In genomic region chr5:165135551-165135950, GRCh38 we compare ENCODE assay signal across 29 cellular contexts.
"Had no signal": no experiment of that assay in that cellular context is flagged by ENCODE, and none has a peak within 500 bp of the region (broad histone marks: within the 10 kb centered on the region; RNA-seq: fewer than 3 reads in every experiment).

No MANE protein-coding gene starts in this region.

- H3K27ac ChIP-seq: ascending aorta, breast epithelium, coronary artery, dorsolateral prefrontal cortex, WERI-Rb-1 had no signal

- H3K27me3 Mint-ChIP-seq: activated B cell treated with CpG ODN at 0.5 μM for 24 hours; activated CD4-positive, alpha-beta memory T cell treated with anti-CD3 and anti-CD28 coated beads for 36 hours; activated CD8-positive, alpha-beta memory T cell treated with anti-CD3 and anti-CD28 coated beads, Interleukin-2, amount 10 ng/mL, durations not matched to agents 7 days and 5 days; activated naive CD4-positive, alpha-beta T cell treated with anti-CD3 and anti-CD28 coated beads, Interleukin-2, amount 50 U/mL, for 24 hours; activated naive CD8-positive, alpha-beta T cell treated with anti-CD3 and anti-CD28 coated beads, Interleukin-2, amount 10 ng/mL, durations not matched to agents 7 days and 5 days; brain; central memory CD8-positive, alpha-beta T cell; dendritic cell treated with granulocyte-macrophage colony-stimulating factor and Interleukin-4, amounts not matched to agents 40 ng/mL and 50 ng/mL, for 4 days; T-helper 17 cell had no signal

- H3K4me3 Mint-ChIP-seq: activated B cell treated with CpG ODN at 0.5 μM for 24 hours; activated CD4-positive, alpha-beta memory T cell treated with anti-CD3 and anti-CD28 coated beads for 36 hours; activated CD8-positive, alpha-beta memory T cell treated with anti-CD3 and anti-CD28 coated beads, Interleukin-2, amount 10 ng/mL, durations not matched to agents 7 days and 5 days; activated CD8-positive, alpha-beta T cell treated with anti-CD3 and anti-CD28 coated beads, Interleukin-2, amount 10 ng/mL, durations not matched to agents 7 days and 5 days; activated naive CD4-positive, alpha-beta T cell treated with anti-CD3 and anti-CD28 coated beads for 36 hours; activated naive CD4-positive, alpha-beta T cell treated with anti-CD3 and anti-CD28 coated beads, Interleukin-2, amount 50 U/mL, for 24 hours; activated naive CD8-positive, alpha-beta T cell treated with anti-CD3 and anti-CD28 coated beads, Interleukin-2, amount 10 ng/mL, durations not matched to agents 7 days and 5 days; activated T-helper 1 cell treated with anti-CD3 and anti-CD28 coated beads, Interleukin-12 subunit alpha, Interleukin-12 subunit beta, Interleukin-2, Interleukin-4 antibody, amounts not matched to agents 30 ng/mL and 10 ng/mL and 1 ng/mL, durations not matched to agents 14 hours and 24 hours and 36 hours; brain; central memory CD8-positive, alpha-beta T cell; dendritic cell treated with granulocyte-macrophage colony-stimulating factor and Interleukin-4, amounts not matched to agents 40 ng/mL and 50 ng/mL, for 4 days; T-helper 17 cell; T-helper 2 cell treated with Interferon-gamma antibody and Interleukin-4, amounts not matched to agents 5 μg/mL and 100 μg/mL, for 36 hours had no signal

- H3K36me3 Mint-ChIP-seq: activated CD4-positive, alpha-beta memory T cell treated with anti-CD3 and anti-CD28 coated beads for 36 hours; activated CD8-positive, alpha-beta memory T cell treated with anti-CD3 and anti-CD28 coated beads, Interleukin-2, amount 10 ng/mL, durations not matched to agents 7 days and 5 days; activated naive CD4-positive, alpha-beta T cell treated with anti-CD3 and anti-CD28 coated beads, Interleukin-2, amount 50 U/mL, for 24 hours; activated naive CD8-positive, alpha-beta T cell treated with anti-CD3 and anti-CD28 coated beads, Interleukin-2, amount 10 ng/mL, durations not matched to agents 7 days and 5 days; brain had no signal

- H3K4me3 ChIP-seq: ascending aorta, breast epithelium, coronary artery, dorsolateral prefrontal cortex had no signal

- H3K27ac Mint-ChIP-seq: activated B cell treated with CpG ODN at 0.5 μM for 24 hours; activated CD4-positive, alpha-beta memory T cell treated with anti-CD3 and anti-CD28 coated beads for 36 hours; activated CD8-positive, alpha-beta memory T cell treated with anti-CD3 and anti-CD28 coated beads, Interleukin-2, amount 10 ng/mL, durations not matched to agents 7 days and 5 days; activated CD8-positive, alpha-beta T cell treated with anti-CD3 and anti-CD28 coated beads, Interleukin-2, amount 10 ng/mL, durations not matched to agents 7 days and 5 days; activated naive CD4-positive, alpha-beta T cell treated with anti-CD3 and anti-CD28 coated beads for 36 hours; activated naive CD4-positive, alpha-beta T cell treated with anti-CD3 and anti-CD28 coated beads, Interleukin-2, amount 50 U/mL, for 24 hours; activated naive CD8-positive, alpha-beta T cell treated with anti-CD3 and anti-CD28 coated beads, Interleukin-2, amount 10 ng/mL, durations not matched to agents 7 days and 5 days; activated T-helper 1 cell treated with anti-CD3 and anti-CD28 coated beads, Interleukin-12 subunit alpha, Interleukin-12 subunit beta, Interleukin-2, Interleukin-4 antibody, amounts not matched to agents 30 ng/mL and 10 ng/mL and 1 ng/mL, durations not matched to agents 14 hours and 24 hours and 36 hours; activated T-helper 2 cell treated with anti-CD3 and anti-CD28 coated beads, Interferon-gamma antibody, Interleukin-2, Interleukin-4, amounts not matched to agents 10 μg/mL and 5 μg/mL and 100 μg/mL, durations not matched to agents 14 hours and 24 hours and 36 hours; brain; dendritic cell treated with granulocyte-macrophage colony-stimulating factor and Interleukin-4, amounts not matched to agents 40 ng/mL and 50 ng/mL, for 4 days; T-helper 17 cell; T-helper 2 cell treated with Interferon-gamma antibody and Interleukin-4, amounts not matched to agents 5 μg/mL and 100 μg/mL, for 36 hours had no signal

- H3K4me1 ChIP-seq: ascending aorta, breast epithelium had no signal

- DNase-seq: activated B cell treated with CpG ODN at 0.5 μM for 24 hours; activated CD4-positive, alpha-beta memory T cell treated with anti-CD3 and anti-CD28 coated beads for 36 hours; activated CD4-positive, alpha-beta T cell treated with anti-CD3 and anti-CD28 coated beads for 48 hours; activated CD8-positive, alpha-beta memory T cell treated with anti-CD3 and anti-CD28 coated beads, Interleukin-2, amount 10 ng/mL, durations not matched to agents 7 days and 5 days; activated CD8-positive, alpha-beta memory T cell treated with anti-CD3 and anti-CD28 coated beads, Interleukin-2, amount 50 U/mL, for 4 hours; activated CD8-positive, alpha-beta T cell treated with anti-CD3 and anti-CD28 coated beads, Interleukin-2, amount 10 ng/mL, durations not matched to agents 7 days and 5 days; activated effector memory CD4-positive, alpha-beta T cell treated with anti-CD3 and anti-CD28 coated beads, Interleukin-2, amount 50 U/mL, for 16 hours; activated naive CD4-positive, alpha-beta T cell treated with anti-CD3 and anti-CD28 coated beads for 36 hours; activated naive CD8-positive, alpha-beta T cell treated with anti-CD3 and anti-CD28 coated beads, Interleukin-2, amount 10 ng/mL, durations not matched to agents 7 days and 5 days; activated T-cell treated with anti-CD3 and anti-CD28 coated beads, Interleukin-2, amount 50 U/mL, for 1 hour; activated T-cell treated with anti-CD3 and anti-CD28 coated beads, Interleukin-2, amount 50 U/mL, for 48 hours; dorsolateral prefrontal cortex; effector CD4-positive, alpha-beta T cell; foreskin fibroblast; head of caudate nucleus; T-helper 1 cell; T-helper 17 cell; T1000; WERI-Rb-1 had no signal

- H3K27me3 ChIP-seq: ascending aorta, breast epithelium, dorsolateral prefrontal cortex had no signal

- H3K9me3 Mint-ChIP-seq: activated B cell treated with CpG ODN at 0.5 μM for 24 hours; activated naive CD4-positive, alpha-beta T cell treated with anti-CD3 and anti-CD28 coated beads for 36 hours; activated naive CD8-positive, alpha-beta T cell treated with anti-CD3 and anti-CD28 coated beads, Interleukin-2, amount 10 ng/mL, durations not matched to agents 7 days and 5 days; activated T-helper 1 cell treated with anti-CD3 and anti-CD28 coated beads, Interleukin-12 subunit alpha, Interleukin-12 subunit beta, Interleukin-2, Interleukin-4 antibody, amounts not matched to agents 30 ng/mL and 10 ng/mL and 1 ng/mL, durations not matched to agents 14 hours and 24 hours and 36 hours; brain had no signal

- H3K4me1 Mint-ChIP-seq: activated B cell treated with CpG ODN at 0.5 μM for 24 hours; activated CD8-positive, alpha-beta memory T cell treated with anti-CD3 and anti-CD28 coated beads, Interleukin-2, amount 10 ng/mL, durations not matched to agents 7 days and 5 days; activated naive CD4-positive, alpha-beta T cell treated with anti-CD3 and anti-CD28 coated beads, Interleukin-2, amount 50 U/mL, for 24 hours; activated naive CD8-positive, alpha-beta T cell treated with anti-CD3 and anti-CD28 coated beads, Interleukin-2, amount 10 ng/mL, durations not matched to agents 7 days and 5 days; central memory CD8-positive, alpha-beta T cell; T-helper 17 cell had no signal

- H3K36me3 ChIP-seq: ascending aorta, breast epithelium, WERI-Rb-1 had no signal

- H3K9me3 ChIP-seq: ascending aorta, breast epithelium had no signal
